8 cellular contexts compared by ENCODE assay signal in genomic region chrX:3711331-3711917, GRCh38. TPM values are rescaled to one million over a fixed set of nuclear protein-coding genes. Genes with fewer than 3 reads are reported as not detected.
DNase-seq lines count a peak whose midpoint lies in the region; ATAC-seq and TF ChIP-seq lines count a peak whose summit lies in the region.

No MANE protein-coding gene starts in this region.

- H3K27me3 Mint-ChIP-seq in T-helper 1 cell treated with Interleukin-12 subunit alpha and Interleukin-12 subunit beta and Interleukin-4 antibody, amounts not matched to agents 30 μg/mL and 1 μg/mL, for 36 hours (ENCODE audit: low read depth), result no peaks in the 10 kb centered on the region

- intact Hi-C loops in esophagus muscularis mucosa (cut with DNase I) (no loop called here), sigmoid colon (cut with DNase I) (loop anchor here (10.0 kb wide), 1 partner anchor 103 kb away; no protein-coding TSS in a partner anchor)

- H3K27ac ChIP-seq in esophagus muscularis mucosa (replicated peaks in 1 of 4) (peak overlapping the region; percentile 52 to 69 (median 60)), sigmoid colon (peak overlapping the region; percentile 27 to 76 (median 65))

- H3K27ac Mint-ChIP-seq in T-helper 1 cell treated with Interleukin-12 subunit alpha and Interleukin-12 subunit beta and Interleukin-4 antibody, amounts not matched to agents 30 μg/mL and 1 μg/mL, for 36 hours, result peak overlapping the region; percentile 99

- peaks cover 27% of the 10 kb centered on the region for H3K4me1 Mint-ChIP-seq in T-helper 1 cell treated with Interleukin-12 subunit alpha and Interleukin-12 subunit beta and Interleukin-4 antibody, amounts not matched to agents 30 μg/mL and 1 μg/mL, for 36 hours (ENCODE audit: low read depth)

- peak overlapping the region; percentile 59 to 66 (median 62) for H3K4me3 ChIP-seq in esophagus muscularis mucosa
- H3K4me3 ChIP-seq in sigmoid colon, result peak overlapping the region in 3 of 4 donors; percentile 54 to 67 (median 64)

- no peaks in the 10 kb centered on the region for H3K9me3 ChIP-seq in esophagus muscularis mucosa
- H3K9me3 ChIP-seq in sigmoid colon, result no peaks in the 10 kb centered on the region

- no peak for TF ChIP-seq POLR2A in esophagus muscularis mucosa (IDR thresholded peaks at IDR 0.05; ENCODE audit: low read depth)
- TF ChIP-seq POLR2A in sigmoid colon (IDR thresholded peaks at IDR 0.05), result no peak

- TF ChIP-seq EP300 in esophagus muscularis mucosa (IDR thresholded peaks at IDR 0.05) (no peak), sigmoid colon (IDR thresholded peaks at IDR 0.05) (no peak)

- H3K36me3 ChIP-seq in esophagus muscularis mucosa, result no peaks in the 10 kb centered on the region
- no peaks in the 10 kb centered on the region for H3K36me3 ChIP-seq in sigmoid colon

- TF ChIP-seq CTCF in esophagus muscularis mucosa (IDR thresholded peaks at IDR 0.05) (no peak), sigmoid colon (IDR thresholded peaks at IDR 0.05) (no peak)

- H3K4me1 ChIP-seq in esophagus muscularis mucosa (peaks cover 0 to 29% (median 0%) of the 10 kb centered on the region in 4 donors), sigmoid colon (peaks cover 0 to 9% (median 0%) of the 10 kb centered on the region in 4 donors)

- H3K4me3 Mint-ChIP-seq in T-helper 1 cell treated with Interleukin-12 subunit alpha and Interleukin-12 subunit beta and Interleukin-4 antibody, amounts not matched to agents 30 μg/mL and 1 μg/mL, for 36 hours, result peak overlapping the region; percentile 100

- 60% methylated on average over 15 of the region's 16 CpGs for WGBS in esophagus muscularis mucosa
- 35 to 42% methylated on average over 16 of the region's 16 CpGs for WGBS in sigmoid colon, 2 donors

- DNase-seq in esophagus muscularis mucosa (ENCODE audit: extremely low spot score), result no peak
- DNase-seq in sigmoid colon, result no peak
- no peak for DNase-seq in COLO829 (ENCODE audit: low spot score)
- DNase-seq in activated CD8-positive, alpha-beta memory T cell treated with anti-CD3 and anti-CD28 coated beads, Interleukin-2, amount 50 U/mL, for 4 hours, result no peak
- DNase-seq in cerebellar nuclear complex (lab: John Stamatoyannopoulos, UW), result no peak
- no peak for DNase-seq in NCI-H1105 (lab: John Stamatoyannopoulos, UW)

- H3K9me3 Mint-ChIP-seq in T-helper 1 cell treated with Interleukin-12 subunit alpha and Interleukin-12 subunit beta and Interleukin-4 antibody, amounts not matched to agents 30 μg/mL and 1 μg/mL, for 36 hours, result no peaks in the 10 kb centered on the region

- peak; percentile 22 for ATAC-seq in GM21390 (IDR thresholded peaks at IDR 0.05; ENCODE audit: unreplicated experiment)

- H3K27me3 ChIP-seq in esophagus muscularis mucosa (no peaks in the 10 kb centered on the region), sigmoid colon (no peaks in the 10 kb centered on the region)

- peaks cover 15% of the 10 kb centered on the region for H3K36me3 Mint-ChIP-seq in T-helper 1 cell treated with Interleukin-12 subunit alpha and Interleukin-12 subunit beta and Interleukin-4 antibody, amounts not matched to agents 30 μg/mL and 1 μg/mL, for 36 hours (ENCODE audit: low read depth)

RNA-seq across cellular contexts. Expression of gene PRKX, which starts 2.0 kb away (rescaled TPM):
- 1 to 10 TPM; 5.6 to 8.9 (median 6.6) TPM for total RNA-seq in esophagus muscularis mucosa
- total RNA-seq in sigmoid colon, result 1 to 10 TPM; 4.2 to 7.8 (median 6.4) TPM
- 10 to 100 TPM in 1 of 3 donors, 1 to 10 TPM in 2; 3.5 to 10.6 (median 7.2) TPM for polyA plus RNA-seq in sigmoid colon
